27 cellular contexts compared by ENCODE assay signal in the genomic region with DNA sequence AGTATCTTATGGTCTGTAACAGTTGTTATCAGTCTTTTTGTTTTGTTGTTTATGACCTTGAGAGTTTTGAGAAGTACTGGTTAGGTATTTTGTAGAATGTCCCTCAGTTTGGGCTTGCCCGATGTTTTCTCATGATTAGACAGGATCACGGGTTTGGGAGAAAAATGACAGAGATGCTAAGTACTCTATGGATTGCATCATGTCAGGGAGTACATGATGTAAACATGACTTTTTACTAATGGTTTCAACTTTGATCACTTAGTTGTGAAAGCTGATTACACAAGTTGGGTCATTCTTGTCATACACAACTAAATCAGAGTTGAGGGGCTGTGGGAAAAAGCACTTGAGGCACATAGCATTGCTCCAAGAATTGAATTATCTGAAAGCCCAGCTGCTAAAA.
DNase-seq lines count a peak whose midpoint lies in the region; ATAC-seq, FAIRE-seq and TF ChIP-seq lines count a peak whose summit lies in the region.
"Had no signal": no experiment of that assay in that cellular context is flagged by ENCODE, and none has a peak within 500 bp of the region (broad histone marks: within the 10 kb centered on the region; RNA-seq: fewer than 3 reads in every experiment).

No MANE protein-coding gene starts in this region.

- H3K27ac ChIP-seq in liver (ENCODE audit: low read depth in 1 of 2, low read length in 2 of 2) (peak overlapping the region in 1 of 2 donors; percentile 14), left lung (no peak overlapping the region)
- H3K27ac ChIP-seq: dorsolateral prefrontal cortex, epithelial cell of prostate, gastroesophageal sphincter, right atrium auricular region, suprapubic skin had no signal

- no peaks in the 10 kb centered on the region for H3K9me3 ChIP-seq in liver (ENCODE audit: control insufficient read depth in 4 of 4, low read length in 3 of 4)
- H3K9me3 ChIP-seq in left lung = no peaks in the 10 kb centered on the region
- H3K9me3 ChIP-seq: gastroesophageal sphincter, right atrium auricular region, suprapubic skin had no signal

- TF ChIP-seq RAD21 in liver (IDR thresholded peaks at IDR 0.05) = peak; percentile 27 to 38

- H3K9ac ChIP-seq in liver (ENCODE audit: low read depth in 1 of 2, low read length in 2 of 2) = no peak overlapping the region

- ATAC-seq in GM19324 (IDR thresholded peaks at IDR 0.05; ENCODE audit: low FRiP score, unreplicated experiment) = no peak
- ATAC-seq in left lung = no peak
- no peak for ATAC-seq in HG03039 (IDR thresholded peaks at IDR 0.05; ENCODE audit: unreplicated experiment)
- ATAC-seq: activated CD8-positive, alpha-beta T cell treated with anti-CD3 and anti-CD28 coated beads for 36 hours; gastroesophageal sphincter had no signal

- no peak for DNase-seq in GM19239 (ENCODE audit: insufficient read length, low spot score)
- peak; percentile 28 for DNase-seq in MV-4-11 (lab: John Stamatoyannopoulos, UW)
- DNase-seq in choroid plexus epithelial cell (ENCODE audit: low read depth) = peak; percentile 87
- DNase-seq in left lung = no peak
- no peak for DNase-seq in 8988T
- DNase-seq: activated B cell treated with CpG ODN at 0.5 μM for 24 hours; activated CD8-positive, alpha-beta T cell treated with anti-CD3 and anti-CD28 coated beads for 36 hours; activated naive CD4-positive, alpha-beta T cell treated with Interleukin-2 at 50 U/mL for 16 hours; amygdala; caudate nucleus; CD4-positive, alpha-beta T cell; DMS153; dorsolateral prefrontal cortex; H9; kidney glomerular epithelial cell; MM.1S; naive B cell; NCI-H1694; NCI-H2171 treated with DMSO at 0.1 percent for 48 hours; NCI-H526 treated with DMSO at 0.1 percent for 48 hours had no signal

- H3K4me1 ChIP-seq in liver (ENCODE audit: control insufficient read depth in 4 of 4, insufficient read depth in 4 of 4, low read length in 3 of 4) (peaks cover 0 to 4% (median 0%) of the 10 kb centered on the region in 4 donors), left lung (no peaks in the 10 kb centered on the region)
- H3K4me1 ChIP-seq: gastroesophageal sphincter, right atrium auricular region, suprapubic skin had no signal

- TF ChIP-seq CTCF in choroid plexus epithelial cell (conservative IDR thresholded peaks at IDR 0.05; ENCODE audit: low read depth, low read length) (no peak), liver (IDR thresholded peaks at IDR 0.05; ENCODE audit: low read depth, low read length, missing input control) (no peak), left lung (IDR thresholded peaks at IDR 0.05) (no peak)

- no peaks in the 10 kb centered on the region for H3K27me3 ChIP-seq in liver (ENCODE audit: control insufficient read depth in 4 of 4, insufficient read depth in 4 of 4, low read length in 3 of 4)
- H3K27me3 ChIP-seq in left lung = no peaks in the 10 kb centered on the region
- H3K27me3 ChIP-seq: dorsolateral prefrontal cortex, right atrium auricular region, suprapubic skin had no signal

- 34% methylated on average over 2 of the region's 2 CpGs for WGBS in liver

- intact Hi-C loops in left lung (cut with DNase I) = no loop called here

- peak; percentile 60 for FAIRE-seq in GM19239 (lab: Jason Lieb, UNC)

- H3K4me3 ChIP-seq in choroid plexus epithelial cell (ENCODE audit: low read depth, low read length) (no peak overlapping the region), liver (ENCODE audit: low read depth in 1 of 3, low read length in 3 of 3) (no peak overlapping the region), left lung (no peak overlapping the region)
- H3K4me3 ChIP-seq: dorsolateral prefrontal cortex, gastroesophageal sphincter, right atrium auricular region, suprapubic skin had no signal

- H3K36me3 ChIP-seq in liver (ENCODE audit: control insufficient read depth in 4 of 4, insufficient read depth in 3 of 4, low read depth in 1 of 4, low read length in 3 of 4) (no peaks in the 10 kb centered on the region), left lung (no peaks in the 10 kb centered on the region)
- H3K36me3 ChIP-seq: gastroesophageal sphincter, right atrium auricular region, suprapubic skin had no signal

TF ChIP-seq in liver, 16 proteins besides CTCF, POLR2A, EP300 and RAD21:
- peak; percentile 91 for TF ChIP-seq ATF3 (IDR thresholded peaks at IDR 0.05)
- TF ChIP-seq ZBTB33 (IDR thresholded peaks at IDR 0.05) = peak; percentile 35
- TF ChIP-seq HNF4A (conservative IDR thresholded peaks at IDR 0.05) = peak; percentile 75 to 82
- peak; percentile 63 for TF ChIP-seq FOXA1 (IDR thresholded peaks at IDR 0.05)
- TF ChIP-seq HNF4G (IDR thresholded peaks at IDR 0.05) = no peak
- peak; percentile 83 for TF ChIP-seq FOXA2 (IDR thresholded peaks at IDR 0.05)
- TF ChIP-seq RXRA (IDR thresholded peaks at IDR 0.05) = peak; percentile 74 to 83
- TF ChIP-seq JUND (IDR thresholded peaks at IDR 0.05) = peak; percentile 30 to 70
- no peak for TF ChIP-seq TAF1 (conservative IDR thresholded peaks at IDR 0.05)
- peak; percentile 46 for TF ChIP-seq YY1 (IDR thresholded peaks at IDR 0.05)
- TF ChIP-seq SP1 (IDR thresholded peaks at IDR 0.05) = peak; percentile 55
- no peak for TF ChIP-seq MAX (IDR thresholded peaks at IDR 0.05)
- TF ChIP-seq, protein P1, sequence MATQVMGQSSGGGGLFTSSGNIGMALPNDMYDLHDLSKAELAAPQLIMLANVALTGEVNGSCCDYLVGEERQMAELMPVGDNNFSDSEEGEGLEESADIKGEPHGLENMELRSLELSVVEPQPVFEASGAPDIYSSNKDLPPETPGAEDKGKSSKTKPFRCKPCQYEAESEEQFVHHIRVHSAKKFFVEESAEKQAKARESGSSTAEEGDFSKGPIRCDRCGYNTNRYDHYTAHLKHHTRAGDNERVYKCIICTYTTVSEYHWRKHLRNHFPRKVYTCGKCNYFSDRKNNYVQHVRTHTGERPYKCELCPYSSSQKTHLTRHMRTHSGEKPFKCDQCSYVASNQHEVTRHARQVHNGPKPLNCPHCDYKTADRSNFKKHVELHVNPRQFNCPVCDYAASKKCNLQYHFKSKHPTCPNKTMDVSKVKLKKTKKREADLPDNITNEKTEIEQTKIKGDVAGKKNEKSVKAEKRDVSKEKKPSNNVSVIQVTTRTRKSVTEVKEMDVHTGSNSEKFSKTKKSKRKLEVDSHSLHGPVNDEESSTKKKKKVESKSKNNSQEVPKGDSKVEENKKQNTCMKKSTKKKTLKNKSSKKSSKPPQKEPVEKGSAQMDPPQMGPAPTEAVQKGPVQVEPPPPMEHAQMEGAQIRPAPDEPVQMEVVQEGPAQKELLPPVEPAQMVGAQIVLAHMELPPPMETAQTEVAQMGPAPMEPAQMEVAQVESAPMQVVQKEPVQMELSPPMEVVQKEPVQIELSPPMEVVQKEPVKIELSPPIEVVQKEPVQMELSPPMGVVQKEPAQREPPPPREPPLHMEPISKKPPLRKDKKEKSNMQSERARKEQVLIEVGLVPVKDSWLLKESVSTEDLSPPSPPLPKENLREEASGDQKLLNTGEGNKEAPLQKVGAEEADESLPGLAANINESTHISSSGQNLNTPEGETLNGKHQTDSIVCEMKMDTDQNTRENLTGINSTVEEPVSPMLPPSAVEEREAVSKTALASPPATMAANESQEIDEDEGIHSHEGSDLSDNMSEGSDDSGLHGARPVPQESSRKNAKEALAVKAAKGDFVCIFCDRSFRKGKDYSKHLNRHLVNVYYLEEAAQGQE (IDR thresholded peaks at IDR 0.05) = peak; percentile 43
- no peak for TF ChIP-seq GABPA (IDR thresholded peaks at IDR 0.05 in 1 of 2, conservative IDR thresholded peaks at IDR 0.05 in 1 of 2)
- no peak for TF ChIP-seq NR2F2 (IDR thresholded peaks at IDR 0.05)
- TF ChIP-seq EGR1 (IDR thresholded peaks at IDR 0.05; ENCODE audit: low read depth in 2 of 2) = no peak

Comparison
In these comparisons a context has a peak if more than half of its experiments do, and no peak if none do; other contexts are left out.
1. DNase-seq: peak in MV-4-11 (single experiment) and choroid plexus epithelial cell (single experiment); none in GM19239 (single experiment), left lung (0 of 2) and 8988T (single experiment).